ENCODE assay signal across 1 cellular context in genomic region chr7:128476402-128477335, GRCh38.
TF ChIP-seq lines count a peak whose summit lies in the region.

Gene METTL2B (plus strand): TSS chr7:128476748. CDS start chr7:128476766, 18 bp downstream.

TF ChIP-seq in K562, 482 proteins besides CTCF, POLR2A, EP300 and RAD21 (continued from another document):
- TF ChIP-seq, protein P1, sequence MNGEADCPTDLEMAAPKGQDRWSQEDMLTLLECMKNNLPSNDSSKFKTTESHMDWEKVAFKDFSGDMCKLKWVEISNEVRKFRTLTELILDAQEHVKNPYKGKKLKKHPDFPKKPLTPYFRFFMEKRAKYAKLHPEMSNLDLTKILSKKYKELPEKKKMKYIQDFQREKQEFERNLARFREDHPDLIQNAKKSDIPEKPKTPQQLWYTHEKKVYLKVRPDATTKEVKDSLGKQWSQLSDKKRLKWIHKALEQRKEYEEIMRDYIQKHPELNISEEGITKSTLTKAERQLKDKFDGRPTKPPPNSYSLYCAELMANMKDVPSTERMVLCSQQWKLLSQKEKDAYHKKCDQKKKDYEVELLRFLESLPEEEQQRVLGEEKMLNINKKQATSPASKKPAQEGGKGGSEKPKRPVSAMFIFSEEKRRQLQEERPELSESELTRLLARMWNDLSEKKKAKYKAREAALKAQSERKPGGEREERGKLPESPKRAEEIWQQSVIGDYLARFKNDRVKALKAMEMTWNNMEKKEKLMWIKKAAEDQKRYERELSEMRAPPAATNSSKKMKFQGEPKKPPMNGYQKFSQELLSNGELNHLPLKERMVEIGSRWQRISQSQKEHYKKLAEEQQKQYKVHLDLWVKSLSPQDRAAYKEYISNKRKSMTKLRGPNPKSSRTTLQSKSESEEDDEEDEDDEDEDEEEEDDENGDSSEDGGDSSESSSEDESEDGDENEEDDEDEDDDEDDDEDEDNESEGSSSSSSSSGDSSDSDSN (IDR thresholded peaks at IDR 0.05; ENCODE audit: borderline replicate concordance in 1 of 2, low read depth in 2 of 2, low read length in 2 of 2): peak; percentile 36 to 66; a peak in 1 of 4 replicates
- TF ChIP-seq PCBP1 (IDR thresholded peaks at IDR 0.05; ENCODE audit: low read depth, low read length, poor library complexity, severe bottlenecking): peak; percentile 85
- TF ChIP-seq MXI1 (IDR thresholded peaks at IDR 0.05; ENCODE audit: low read depth, low read length): 0 out of 2 replicates have a peak, but pooled peaks have one; percentile 23
- peak; percentile 62 for TF ChIP-seq KLF16 (IDR thresholded peaks at IDR 0.05)
- TF ChIP-seq, protein P2, sequence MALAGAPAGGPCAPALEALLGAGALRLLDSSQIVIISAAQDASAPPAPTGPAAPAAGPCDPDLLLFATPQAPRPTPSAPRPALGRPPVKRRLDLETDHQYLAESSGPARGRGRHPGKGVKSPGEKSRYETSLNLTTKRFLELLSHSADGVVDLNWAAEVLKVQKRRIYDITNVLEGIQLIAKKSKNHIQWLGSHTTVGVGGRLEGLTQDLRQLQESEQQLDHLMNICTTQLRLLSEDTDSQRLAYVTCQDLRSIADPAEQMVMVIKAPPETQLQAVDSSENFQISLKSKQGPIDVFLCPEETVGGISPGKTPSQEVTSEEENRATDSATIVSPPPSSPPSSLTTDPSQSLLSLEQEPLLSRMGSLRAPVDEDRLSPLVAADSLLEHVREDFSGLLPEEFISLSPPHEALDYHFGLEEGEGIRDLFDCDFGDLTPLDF (CRISPR knock-in tag; IDR thresholded peaks at IDR 0.05): peak; percentile 99
- peak; percentile 73 for TF ChIP-seq CTBP1 (IDR thresholded peaks at IDR 0.05; ENCODE audit: borderline replicate concordance)
- peak; percentile 41 for TF ChIP-seq RBM22 (IDR thresholded peaks at IDR 0.05; ENCODE audit: low read depth, low read length, poor library complexity, severe bottlenecking)
- TF ChIP-seq, protein P3, sequence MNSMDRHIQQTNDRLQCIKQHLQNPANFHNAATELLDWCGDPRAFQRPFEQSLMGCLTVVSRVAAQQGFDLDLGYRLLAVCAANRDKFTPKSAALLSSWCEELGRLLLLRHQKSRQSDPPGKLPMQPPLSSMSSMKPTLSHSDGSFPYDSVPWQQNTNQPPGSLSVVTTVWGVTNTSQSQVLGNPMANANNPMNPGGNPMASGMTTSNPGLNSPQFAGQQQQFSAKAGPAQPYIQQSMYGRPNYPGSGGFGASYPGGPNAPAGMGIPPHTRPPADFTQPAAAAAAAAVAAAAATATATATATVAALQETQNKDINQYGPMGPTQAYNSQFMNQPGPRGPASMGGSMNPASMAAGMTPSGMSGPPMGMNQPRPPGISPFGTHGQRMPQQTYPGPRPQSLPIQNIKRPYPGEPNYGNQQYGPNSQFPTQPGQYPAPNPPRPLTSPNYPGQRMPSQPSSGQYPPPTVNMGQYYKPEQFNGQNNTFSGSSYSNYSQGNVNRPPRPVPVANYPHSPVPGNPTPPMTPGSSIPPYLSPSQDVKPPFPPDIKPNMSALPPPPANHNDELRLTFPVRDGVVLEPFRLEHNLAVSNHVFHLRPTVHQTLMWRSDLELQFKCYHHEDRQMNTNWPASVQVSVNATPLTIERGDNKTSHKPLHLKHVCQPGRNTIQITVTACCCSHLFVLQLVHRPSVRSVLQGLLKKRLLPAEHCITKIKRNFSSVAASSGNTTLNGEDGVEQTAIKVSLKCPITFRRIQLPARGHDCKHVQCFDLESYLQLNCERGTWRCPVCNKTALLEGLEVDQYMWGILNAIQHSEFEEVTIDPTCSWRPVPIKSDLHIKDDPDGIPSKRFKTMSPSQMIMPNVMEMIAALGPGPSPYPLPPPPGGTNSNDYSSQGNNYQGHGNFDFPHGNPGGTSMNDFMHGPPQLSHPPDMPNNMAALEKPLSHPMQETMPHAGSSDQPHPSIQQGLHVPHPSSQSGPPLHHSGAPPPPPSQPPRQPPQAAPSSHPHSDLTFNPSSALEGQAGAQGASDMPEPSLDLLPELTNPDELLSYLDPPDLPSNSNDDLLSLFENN (IDR thresholded peaks at IDR 0.05; ENCODE audit: low read depth in 2 of 2, low read length in 2 of 2): 0 out of 4 replicates have a peak, but pooled peaks of 1 of the 2 experiments have one; percentile 47
- TF ChIP-seq ZBED1 (IDR thresholded peaks at IDR 0.05): peak; percentile 62; the same call in 1 of the 2 replicates
- TF ChIP-seq SIN3B (IDR thresholded peaks at IDR 0.05; ENCODE audit: low read depth): peak; percentile 99
- peak; percentile 98 for TF ChIP-seq L3MBTL2 (IDR thresholded peaks at IDR 0.05)
- TF ChIP-seq, protein P4, sequence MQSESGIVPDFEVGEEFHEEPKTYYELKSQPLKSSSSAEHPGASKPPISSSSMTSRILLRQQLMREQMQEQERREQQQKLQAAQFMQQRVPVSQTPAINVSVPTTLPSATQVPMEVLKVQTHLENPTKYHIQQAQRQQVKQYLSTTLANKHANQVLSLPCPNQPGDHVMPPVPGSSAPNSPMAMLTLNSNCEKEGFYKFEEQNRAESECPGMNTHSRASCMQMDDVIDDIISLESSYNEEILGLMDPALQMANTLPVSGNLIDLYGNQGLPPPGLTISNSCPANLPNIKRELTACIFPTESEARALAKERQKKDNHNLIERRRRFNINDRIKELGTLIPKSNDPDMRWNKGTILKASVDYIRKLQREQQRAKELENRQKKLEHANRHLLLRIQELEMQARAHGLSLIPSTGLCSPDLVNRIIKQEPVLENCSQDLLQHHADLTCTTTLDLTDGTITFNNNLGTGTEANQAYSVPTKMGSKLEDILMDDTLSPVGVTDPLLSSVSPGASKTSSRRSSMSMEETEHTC (IDR thresholded peaks at IDR 0.05): 0 out of 2 replicates have a peak, but pooled peaks have one; percentile 8
- peak; percentile 99 for TF ChIP-seq C11orf30 (IDR thresholded peaks at IDR 0.05; ENCODE audit: low read depth)
- TF ChIP-seq CBFA2T2 (conservative IDR thresholded peaks at IDR 0.05): 0 out of 2 replicates have a peak, but pooled peaks have one; percentile 22
- peak; percentile 85; the same call in 1 of the 2 replicates for TF ChIP-seq XRCC5 (IDR thresholded peaks at IDR 0.05; ENCODE audit: low read depth, low read length)
- TF ChIP-seq KLF1 (tag; IDR thresholded peaks at IDR 0.05): peak; percentile 95
- TF ChIP-seq TEAD1 (CRISPR knock-in tag; IDR thresholded peaks at IDR 0.05): peak; percentile 3 to 86; a peak in 2 of 4 replicates
- TF ChIP-seq SMAD4 (CRISPR knock-in tag; conservative IDR thresholded peaks at IDR 0.05): peak; percentile 92
- TF ChIP-seq, protein P5, sequence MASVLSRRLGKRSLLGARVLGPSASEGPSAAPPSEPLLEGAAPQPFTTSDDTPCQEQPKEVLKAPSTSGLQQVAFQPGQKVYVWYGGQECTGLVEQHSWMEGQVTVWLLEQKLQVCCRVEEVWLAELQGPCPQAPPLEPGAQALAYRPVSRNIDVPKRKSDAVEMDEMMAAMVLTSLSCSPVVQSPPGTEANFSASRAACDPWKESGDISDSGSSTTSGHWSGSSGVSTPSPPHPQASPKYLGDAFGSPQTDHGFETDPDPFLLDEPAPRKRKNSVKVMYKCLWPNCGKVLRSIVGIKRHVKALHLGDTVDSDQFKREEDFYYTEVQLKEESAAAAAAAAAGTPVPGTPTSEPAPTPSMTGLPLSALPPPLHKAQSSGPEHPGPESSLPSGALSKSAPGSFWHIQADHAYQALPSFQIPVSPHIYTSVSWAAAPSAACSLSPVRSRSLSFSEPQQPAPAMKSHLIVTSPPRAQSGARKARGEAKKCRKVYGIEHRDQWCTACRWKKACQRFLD (CRISPR knock-in tag; IDR thresholded peaks at IDR 0.05): peak; percentile 79; the same call in 1 of the 2 replicates
- TF ChIP-seq, protein P6, sequence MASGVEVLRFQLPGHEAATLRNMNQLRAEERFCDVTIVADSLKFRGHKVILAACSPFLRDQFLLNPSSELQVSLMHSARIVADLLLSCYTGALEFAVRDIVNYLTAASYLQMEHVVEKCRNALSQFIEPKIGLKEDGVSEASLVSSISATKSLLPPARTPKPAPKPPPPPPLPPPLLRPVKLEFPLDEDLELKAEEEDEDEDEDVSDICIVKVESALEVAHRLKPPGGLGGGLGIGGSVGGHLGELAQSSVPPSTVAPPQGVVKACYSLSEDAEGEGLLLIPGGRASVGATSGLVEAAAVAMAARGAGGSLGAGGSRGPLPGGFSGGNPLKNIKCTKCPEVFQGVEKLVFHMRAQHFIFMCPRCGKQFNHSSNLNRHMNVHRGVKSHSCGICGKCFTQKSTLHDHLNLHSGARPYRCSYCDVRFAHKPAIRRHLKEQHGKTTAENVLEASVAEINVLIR (CRISPR knock-in tag; IDR thresholded peaks at IDR 0.05): peak; percentile 63; the same call in 1 of the 2 replicates
- TF ChIP-seq ZFX (CRISPR knock-in tag; IDR thresholded peaks at IDR 0.05): peak; percentile 87
- TF ChIP-seq KLF6 (CRISPR knock-in tag; IDR thresholded peaks at IDR 0.05; ENCODE audit: borderline replicate concordance): peak; percentile 89
- TF ChIP-seq GTF2E2 (tag; IDR thresholded peaks at IDR 0.05): peak; percentile 91
- peak; percentile 24 for TF ChIP-seq POU5F1 (IDR thresholded peaks at IDR 0.05; ENCODE audit: borderline replicate concordance, low read depth, low read length, partially characterized antibody)
- TF ChIP-seq CREB3L1 (IDR thresholded peaks at IDR 0.05; ENCODE audit: borderline replicate concordance, low read depth): peak; percentile 90; the same call in 1 of the 2 replicates
